29 cellular contexts compared by ENCODE assay signal in genomic region chr3:168914662-168915061, GRCh38.
DNase-seq lines count a peak whose midpoint lies in the region; ATAC-seq, FAIRE-seq and TF ChIP-seq lines count a peak whose summit lies in the region.
"Had no signal": no experiment of that assay in that cellular context is flagged by ENCODE, and none has a peak within 500 bp of the region (broad histone marks: within the 10 kb centered on the region; RNA-seq: fewer than 3 reads in every experiment).

No MANE protein-coding gene starts in this region.

- no peaks in the 10 kb centered on the region for H3K23me2 ChIP-seq in H9 (ENCODE audit: insufficient read length, low read depth, low read length, poor library complexity, severe bottlenecking)

- no peaks in the 10 kb centered on the region for H3K27me3 ChIP-seq in bronchial epithelial cell (ENCODE audit: control insufficient read depth, insufficient read depth, low read length)
- H3K27me3 ChIP-seq in H9 (ENCODE audit: insufficient read depth, low read length) = no peaks in the 10 kb centered on the region
- no peaks in the 10 kb centered on the region for H3K27me3 ChIP-seq in neuronal stem cell (ENCODE audit: control insufficient read depth in 3 of 3, insufficient read depth in 3 of 3, low read depth in 1 of 3, low read length in 3 of 3)
- H3K27me3 ChIP-seq: BE2C, MG63, transverse colon had no signal

- no peak overlapping the region for H2BK12ac ChIP-seq in H9 (ENCODE audit: insufficient read length, low read depth, low read length)
- no peak overlapping the region for H2BK12ac ChIP-seq in neuronal stem cell (ENCODE audit: low read length)

- H2BK120ac ChIP-seq in H9 (ENCODE audit: low read depth, low read length, poor library complexity, severe bottlenecking) = no peak overlapping the region
- no peak overlapping the region for H2BK120ac ChIP-seq in neuronal stem cell (ENCODE audit: low read depth, low read length)

- no peak overlapping the region for H3K9ac ChIP-seq in H9 (ENCODE audit: extremely low read depth, insufficient read length, low read length)
- no peak overlapping the region for H3K9ac ChIP-seq in neuronal stem cell (ENCODE audit: low read depth, low read length, poor library complexity)

- no peaks in the 10 kb centered on the region for H3K79me2 ChIP-seq in H9 (ENCODE audit: insufficient read depth, low read length)

- H3K14ac ChIP-seq in H9 (ENCODE audit: insufficient read depth, low read length) = no peak overlapping the region
- H3K14ac ChIP-seq in neuronal stem cell (ENCODE audit: low read length) = no peak overlapping the region

- no peak overlapping the region for H3K56ac ChIP-seq in H9 (ENCODE audit: insufficient read length, low read depth, low read length)

- H3T11ph ChIP-seq in H9 (ENCODE audit: low read length) = no peak overlapping the region

- H3K4me1 ChIP-seq in H9 (ENCODE audit: insufficient read depth, low read length) = no peaks in the 10 kb centered on the region
- no peaks in the 10 kb centered on the region for H3K4me1 ChIP-seq in neuronal stem cell (ENCODE audit: control insufficient read depth in 2 of 2, insufficient read depth in 1 of 2, low read depth in 1 of 2, low read length in 2 of 2)
- H3K4me1 ChIP-seq: BE2C, psoas muscle, transverse colon had no signal

- H2AK5ac ChIP-seq in H9 (ENCODE audit: insufficient read length, low read length) = no peak overlapping the region
- no peak overlapping the region for H2AK5ac ChIP-seq in neuronal stem cell (ENCODE audit: low read depth, low read length)

- H3K4me3 ChIP-seq in bronchial epithelial cell (ENCODE audit: low read depth, low read length) (no peak overlapping the region), neuronal stem cell (ENCODE audit: low read length in 2 of 2) (no peak overlapping the region)
- H3K4me3 ChIP-seq: GM12878, MG63, psoas muscle, transverse colon had no signal

- H2BK15ac ChIP-seq in H9 (ENCODE audit: low read depth, low read length) = no peak overlapping the region
- H2BK15ac ChIP-seq in neuronal stem cell (ENCODE audit: low read length) = no peak overlapping the region

- H3K4me3 Mint-ChIP-seq in H9 = no peak overlapping the region
- H3K4me3 Mint-ChIP-seq: activated CD8-positive, alpha-beta memory T cell treated with anti-CD3 and anti-CD28 coated beads, Interleukin-2, amount 10 ng/mL, durations not matched to agents 7 days and 5 days; activated naive CD4-positive, alpha-beta T cell treated with anti-CD3 and anti-CD28 coated beads for 36 hours; WTC11 had no signal

- no peak for FAIRE-seq in bronchial epithelial cell (lab: Jason Lieb, UNC)
- FAIRE-seq: GM12878 had no signal

- ATAC-seq in omental fat pad (ENCODE audit: low FRiP score) = no peak
- ATAC-seq: activated CD8-positive, alpha-beta memory T cell treated with anti-CD3 and anti-CD28 coated beads, Interleukin-2, amount 10 ng/mL, durations not matched to agents 7 days and 5 days; esophagus mucosa; GM12878; HCT116; left cardiac atrium; psoas muscle; Right ventricle myocardium inferior; WTC11 had no signal

- H3K79me1 ChIP-seq in H9 (ENCODE audit: insufficient read depth, low read depth, low read length, poor library complexity, severe bottlenecking) (no peaks in the 10 kb centered on the region), neuronal stem cell (ENCODE audit: low read depth, low read length) (no peaks in the 10 kb centered on the region)

- no peak overlapping the region for H4K5ac ChIP-seq in H9 (ENCODE audit: insufficient read length, low read depth, low read length)

- no peak overlapping the region for H3K18ac ChIP-seq in H9 (ENCODE audit: insufficient read length, low read depth, low read length)
- H3K18ac ChIP-seq in neuronal stem cell (ENCODE audit: low read length) = no peak overlapping the region

- H3K27me3 Mint-ChIP-seq in H9 (ENCODE audit: low read depth) = no peaks in the 10 kb centered on the region
- H3K27me3 Mint-ChIP-seq: activated CD8-positive, alpha-beta memory T cell treated with anti-CD3 and anti-CD28 coated beads, Interleukin-2, amount 10 ng/mL, durations not matched to agents 7 days and 5 days had no signal

- H2BK5ac ChIP-seq in H9 (ENCODE audit: insufficient read length, low read length) (no peak overlapping the region), neuronal stem cell (ENCODE audit: low read length) (no peak overlapping the region)

- H4K91ac ChIP-seq in H9 (ENCODE audit: insufficient read length, low read depth, low read length) (no peak overlapping the region), neuronal stem cell (ENCODE audit: low read depth, low read length, poor library complexity) (no peak overlapping the region)

- H3K4ac ChIP-seq in H9 (ENCODE audit: low read depth, low read length) (no peak overlapping the region), neuronal stem cell (ENCODE audit: low read length) (no peak overlapping the region)

- H4K8ac ChIP-seq in H9 (replicated peaks; ENCODE audit: insufficient read length, low read depth, low read length) (no peak overlapping the region), neuronal stem cell (ENCODE audit: low read depth, low read length) (no peak overlapping the region)

- H3K27ac ChIP-seq in H9 (ENCODE audit: insufficient read length, low read depth, low read length) (no peak overlapping the region), neuronal stem cell (replicated peaks; ENCODE audit: low read length) (no peak overlapping the region)
- H3K27ac ChIP-seq: psoas muscle, transverse colon had no signal

- H2BK20ac ChIP-seq in H9 (ENCODE audit: low read depth, low read length, poor library complexity, severe bottlenecking) = no peak overlapping the region

- no peak for TF ChIP-seq CTCF in bronchial epithelial cell (IDR thresholded peaks at IDR 0.05; ENCODE audit: insufficient read depth, low read length, severe bottlenecking)
- no peak for TF ChIP-seq CTCF in H9 (conservative IDR thresholded peaks at IDR 0.05)
- TF ChIP-seq CTCF in GM10266 (IDR thresholded peaks at IDR 0.05; ENCODE audit: control insufficient read depth, insufficient read depth, low read depth, missing control alignments) = no peak
- no peak for TF ChIP-seq CTCF in omental fat pad (IDR thresholded peaks at IDR 0.05)

- no peaks in the 10 kb centered on the region for H4K20me1 ChIP-seq in H9 (ENCODE audit: control insufficient read depth, insufficient read depth, insufficient read length)

- H3K4me2 ChIP-seq in H9 (ENCODE audit: insufficient read depth, insufficient read length, low read length) (no peak overlapping the region), neuronal stem cell (ENCODE audit: insufficient read depth, low read length, poor library complexity, severe bottlenecking) (no peak overlapping the region)

- no peaks in the 10 kb centered on the region for H3K9me3 Mint-ChIP-seq in H9
- H3K9me3 Mint-ChIP-seq: activated naive CD4-positive, alpha-beta T cell treated with anti-CD3 and anti-CD28 coated beads for 36 hours; WTC11 had no signal

- no peak overlapping the region for H2AFZ ChIP-seq in H9 (ENCODE audit: low read length)
- H2AFZ ChIP-seq in neuronal stem cell (ENCODE audit: low read length) = no peak overlapping the region

- H3K27ac Mint-ChIP-seq in H9 = no peak overlapping the region; a peak in 1 of 7 replicates
- H3K27ac Mint-ChIP-seq: activated CD8-positive, alpha-beta memory T cell treated with anti-CD3 and anti-CD28 coated beads, Interleukin-2, amount 10 ng/mL, durations not matched to agents 7 days and 5 days; activated naive CD4-positive, alpha-beta T cell treated with anti-CD3 and anti-CD28 coated beads for 36 hours; WTC11 had no signal

- H3K9me3 ChIP-seq in H9 (ENCODE audit: control insufficient read depth, low read depth, low read length) = no peaks in the 10 kb centered on the region
- H3K9me3 ChIP-seq in neuronal stem cell (replicated peaks in 1 of 2; ENCODE audit: control insufficient read depth in 2 of 2, insufficient read depth in 1 of 2, low read depth in 1 of 2, low read length in 2 of 2) = no peaks in the 10 kb centered on the region
- H3K9me3 ChIP-seq: BE2C, MG63, psoas muscle, transverse colon had no signal

- H3K36me3 ChIP-seq in bronchial epithelial cell (ENCODE audit: control insufficient read depth, insufficient read depth, low read length) (no peaks in the 10 kb centered on the region), neuronal stem cell (replicated peaks in 1 of 2; ENCODE audit: control insufficient read depth in 2 of 2, insufficient read depth in 2 of 2, low read length in 2 of 2) (no peaks in the 10 kb centered on the region)
- H3K36me3 ChIP-seq: BE2C, MG63, transverse colon had no signal

- no peaks in the 10 kb centered on the region for H3K36me3 Mint-ChIP-seq in H9 (ENCODE audit: insufficient read depth in 1 of 3, low read depth in 3 of 3)
- H3K36me3 Mint-ChIP-seq: activated CD8-positive, alpha-beta memory T cell treated with anti-CD3 and anti-CD28 coated beads, Interleukin-2, amount 10 ng/mL, durations not matched to agents 7 days and 5 days; WTC11 had no signal

- peaks cover 0 to 3% of the 10 kb centered on the region in 2 experiments; a peak in 2 of 4 replicates for H3K4me1 Mint-ChIP-seq in H9
- H3K4me1 Mint-ChIP-seq: activated CD8-positive, alpha-beta memory T cell treated with anti-CD3 and anti-CD28 coated beads, Interleukin-2, amount 10 ng/mL, durations not matched to agents 7 days and 5 days had no signal

- H3K23ac ChIP-seq in H9 (ENCODE audit: insufficient read length, low read depth, low read length) (no peak overlapping the region), neuronal stem cell (ENCODE audit: low read depth, low read length, poor library complexity) (no peak overlapping the region)

- WGBS in H9 (ENCODE audit: extremely low coverage, insufficient read length, low lambda C conversion rate) = no CpG with 5 or more reads among the region's 1 CpG
- WGBS in neuronal stem cell (ENCODE audit: extremely low coverage in 2 of 2, insufficient read length in 2 of 2, insufficient replicate concordance in 1 of 2), 2 donors = no CpG with 5 or more reads among the region's 1 CpG

- DNase-seq in A172 (ENCODE audit: low spot score) = peak; percentile 35
- DNase-seq in HT1080 (ENCODE audit: low read depth) = peak; percentile 73
- peak; percentile 58 for DNase-seq in bronchial epithelial cell (ENCODE audit: low read depth)
- DNase-seq in glomerular visceral epithelial cell (ENCODE audit: extremely low spot score) = peak; percentile 3
- no peak for DNase-seq in H9
- DNase-seq in GM10266 (ENCODE audit: extremely low spot score) = no peak
- no peak for DNase-seq in neuronal stem cell (ENCODE audit: low spot score)
- no peak for DNase-seq in omental fat pad (ENCODE audit: low spot score)
- DNase-seq: 8988T; activated CD4-positive, alpha-beta T cell treated with anti-CD3 and anti-CD28 coated beads, Interleukin-2, amount 50 U/mL, for 1 hour; activated CD8-positive, alpha-beta memory T cell treated with anti-CD3 and anti-CD28 coated beads, Interleukin-2, amount 10 ng/mL, durations not matched to agents 7 days and 5 days; activated naive CD4-positive, alpha-beta T cell treated with anti-CD3 and anti-CD28 coated beads for 36 hours; anterior cingulate cortex; BE2C; DMS79 treated with DMSO at 0.1 percent for 48 hours; left cardiac atrium; mesenchymal stem cell; MG63; NCI-H1417; NCI-H2081 treated with DMSO at 0.1 percent for 48 hours; NCI-H82; psoas muscle; T-helper 9 cell; transverse colon had no signal

Comparison
In these comparisons a context has a peak if more than half of its experiments do, and no peak if none do; other contexts are left out.
1. DNase-seq: peak in A172 (single experiment), HT1080 (single experiment), bronchial epithelial cell (single experiment) and glomerular visceral epithelial cell (single experiment); none in H9 (single experiment), GM10266 (single experiment), neuronal stem cell (single experiment) and omental fat pad (single experiment).